8 cellular contexts compared by ENCODE assay signal in genomic region chr1:26289158-26290059, GRCh38. TPM values are rescaled to one million over a fixed set of nuclear protein-coding genes. Genes with fewer than 3 reads are reported as not detected.
DNase-seq lines count a peak whose midpoint lies in the region; ATAC-seq and TF ChIP-seq lines count a peak whose summit lies in the region.

No MANE protein-coding gene starts in this region.

- peak; percentile 36 for ATAC-seq in GM18909 (IDR thresholded peaks at IDR 0.05; ENCODE audit: poor library complexity, unreplicated experiment)
- ATAC-seq in gastrocnemius medialis, result no peak
- ATAC-seq in HG02678 (IDR thresholded peaks at IDR 0.05; ENCODE audit: unreplicated experiment), result no peak
- no peak for ATAC-seq in GM21367 (IDR thresholded peaks at IDR 0.05; ENCODE audit: unreplicated experiment)

- in situ Hi-C loops in ACHN (cut with HindIII; ENCODE audit: low pct_ligation_motif_present, low pct_unique_long_range_greater_than_20kb, low sequenced_read_pairs), result no loop called here
- in situ Hi-C loops in gastrocnemius medialis (cut with MboI; ENCODE audit: low sequenced_read_pairs in 4 of 4), result loop anchor here in 1 of 4 donors (5.0 kb wide), 1 partner anchor 33 kb away; no protein-coding TSS in a partner anchor

- intact Hi-C loops in gastrocnemius medialis (cut with DNase I; ENCODE audit: low total_unique reads), result no loop called here
- intact Hi-C loops in posterior vena cava (cut with DNase I), result loop anchor here in 1 of 2 donors (5.0 kb wide), 2 partner anchors 33 to 582 kb away; no protein-coding TSS in a partner anchor

- DNase-seq in ACHN (peak; percentile 31), NCI-H69 (lab: John Stamatoyannopoulos, UW) (peak; percentile 66), coronary artery (ENCODE audit: low spot score) (no peak), gastrocnemius medialis (peak in 1 of 2 donors; percentile 45), posterior vena cava (ENCODE audit: low spot score) (no peak)

- no peak for TF ChIP-seq CTCF in coronary artery (IDR thresholded peaks at IDR 0.05)
- no peak for TF ChIP-seq CTCF in gastrocnemius medialis (IDR thresholded peaks at IDR 0.05 in 4 of 5, conservative IDR thresholded peaks at IDR 0.05 in 1 of 5)

- H3K4me3 ChIP-seq in coronary artery (no peak overlapping the region), gastrocnemius medialis (no peak overlapping the region)

- no peaks in the 10 kb centered on the region for H3K36me3 ChIP-seq in gastrocnemius medialis

- peaks cover 41% of the 10 kb centered on the region in 2 donors for H3K4me1 ChIP-seq in gastrocnemius medialis

- no peaks in the 10 kb centered on the region for H3K27me3 ChIP-seq in gastrocnemius medialis

- no peak for TF ChIP-seq POLR2A in gastrocnemius medialis (IDR thresholded peaks at IDR 0.05)

- H3K9me3 ChIP-seq in gastrocnemius medialis, result no peaks in the 10 kb centered on the region

- H3K27ac ChIP-seq in coronary artery (peak overlapping the region; percentile 16 to 76), gastrocnemius medialis (peak overlapping the region in 3 of 4 donors; percentile 23 to 94 (median 89))

RNA-seq across cellular contexts. Expression of gene SH3BGRL3, which starts 9.5 kb away (rescaled TPM):
- total RNA-seq in gastrocnemius medialis, result 10 to 100 TPM; 10.3 to 16.9 (median 13.1) TPM
- total RNA-seq in posterior vena cava, result 100 to 1,000 TPM; 163 to 190 TPM

RNA-seq across cellular contexts. Expression of gene UBXN11, which starts 17.0 kb away (rescaled TPM):
- 1 to 10 TPM; 2.7 to 3.8 (median 3.4) TPM for total RNA-seq in gastrocnemius medialis
- total RNA-seq in posterior vena cava, result 10 to 100 TPM; 12.2 to 17.1 TPM

RNA-seq across cellular contexts. Expression of gene CD52, which starts 28.3 kb away (rescaled TPM):
- 1 to 10 TPM in 2 of 4 donors, not detected in 2; 1.4 to 2.8 TPM for total RNA-seq in gastrocnemius medialis
- total RNA-seq in posterior vena cava, result 10 to 100 TPM in 1 of 2 donors, 1 to 10 TPM in 1; 7.0 to 16.1 TPM

RNA-seq across cellular contexts. Expression of gene CEP85, which starts 55.4 kb away (rescaled TPM):
- total RNA-seq in gastrocnemius medialis (10 to 100 TPM; 28.5 to 61.6 (median 41.3) TPM), posterior vena cava (1 to 10 TPM; 2.8 to 3.7 TPM)

Comparison
In these comparisons a context has a peak if more than half of its experiments do, and no peak if none do; other contexts are left out.
1. DNase-seq: peak in ACHN (single experiment) and NCI-H69 (single experiment); none in coronary artery (single experiment) and posterior vena cava (single experiment).
2. RNA of gene SH3BGRL3, which starts 9.5 kb away (total RNA-seq): 163 to 190 TPM in posterior vena cava; 10.3 to 16.9 TPM in gastrocnemius medialis; every median in the first group is over 4 times any median in the second.